Comparison of ENCODE assay signal across 20 cellular contexts in the genomic region with DNA sequence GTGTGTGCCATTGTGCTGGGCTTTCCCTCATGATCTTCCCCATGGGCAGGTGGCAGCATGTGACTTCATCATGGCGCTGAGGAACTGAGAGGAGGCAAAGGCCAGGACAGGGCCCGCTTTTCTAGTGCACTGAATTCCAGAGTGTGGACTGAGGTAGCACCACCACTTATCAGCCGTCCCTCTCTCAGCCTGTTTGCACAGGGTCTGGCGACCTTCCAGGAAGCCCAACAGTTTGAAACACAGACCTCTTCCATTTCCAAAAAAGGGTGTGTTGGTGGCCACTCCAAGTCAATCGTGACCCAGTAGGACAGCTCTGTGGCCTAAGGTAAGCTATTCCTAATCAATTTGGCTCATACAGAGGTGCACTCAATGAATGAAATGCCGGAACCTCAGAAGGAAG. TPM values are rescaled to one million over a fixed set of nuclear protein-coding genes. Genes with fewer than 3 reads are reported as not detected.
"Had no signal": no experiment of that assay in that cellular context is flagged by ENCODE, and none has a peak within 500 bp of the region (broad histone marks: within the 10 kb centered on the region; RNA-seq: fewer than 3 reads in every experiment).

No MANE protein-coding gene starts in this region.

- H3K27me3 ChIP-seq: brain microvascular endothelial cell, spleen had no signal

- ATAC-seq: activated T-helper 17 cell treated with anti-CD3 and anti-CD28 coated beads, Interleukin-2, amount 50 U/mL, for 72 hours; mucosa of descending colon; stimulated activated memory B cell treated with anti-CD40 and anti-IgM and Interleukin-4, amounts not matched to agents 10 μg/mL and 1 μg/mL and 100 μg/mL, for 72 hours; T-cell had no signal

- H3K9ac ChIP-seq: parathyroid adenoma had no signal

- H3K27ac ChIP-seq: brain microvascular endothelial cell, coronary artery, neutrophil, parathyroid adenoma, spleen had no signal

- H3K4me3 ChIP-seq: coronary artery, mucosa of descending colon, spleen had no signal

- DNase-seq: activated B cell treated with CpG ODN at 0.5 μM for 24 hours; activated CD4-positive, alpha-beta memory T cell treated with anti-CD3 and anti-CD28 coated beads for 36 hours; activated CD4-positive, alpha-beta T cell treated with anti-CD3 and anti-CD28 coated beads for 4 hours; activated naive CD4-positive, alpha-beta T cell; activated naive CD8-positive, alpha-beta T cell treated with anti-CD3 and anti-CD28 coated beads, Interleukin-2, amount 10 ng/mL, durations not matched to agents 7 days and 5 days; activated T-cell treated with anti-CD3 and anti-CD28 coated beads, Interleukin-2, amount 50 U/mL, for 1 hour; brain microvascular endothelial cell; erythroblast; foreskin melanocyte; mesenchymal stem cell; mucosa of descending colon; naive B cell; spleen; stimulated activated CD4-positive, alpha-beta T cell treated with anti-CD3 and anti-CD28 coated beads, Interleukin-4, amount 100 ng/mL, for 4 hours; T-cell had no signal

- H3K9me3 ChIP-seq: mucosa of descending colon, neutrophil, spleen had no signal

- H2AFZ ChIP-seq: parathyroid adenoma had no signal

RNA-seq across cellular contexts. Expression of gene MLXIPL, which starts 54.5 kb away (rescaled TPM):
- total RNA-seq: activated B cell treated with CpG ODN at 0.5 μM for 24 hours; activated CD4-positive, alpha-beta memory T cell treated with anti-CD3 and anti-CD28 coated beads for 36 hours; activated naive CD8-positive, alpha-beta T cell treated with anti-CD3 and anti-CD28 coated beads, Interleukin-2, amount 10 ng/mL, durations not matched to agents 7 days and 5 days; activated T-helper 17 cell treated with anti-CD3 and anti-CD28 coated beads, Interleukin-2, amount 50 U/mL, for 72 hours had no signal
